ENCODE assay signal across 1 cellular context in genomic region chr2:86035371-86035882, GRCh38.
TF ChIP-seq lines count a peak whose summit lies in the region.

No MANE protein-coding gene starts in this region.

TF ChIP-seq in SK-N-SH treated with all-trans-retinoic acid at 6 μM for 48 hours, 23 proteins besides CTCF, POLR2A, EP300 and RAD21 (continued from another document):
- TF ChIP-seq CREB5 (CRISPR knock-in tag; IDR thresholded peaks at IDR 0.05; ENCODE audit: low read depth), result no peak
- TF ChIP-seq PATZ1 (CRISPR knock-in tag; IDR thresholded peaks at IDR 0.05; ENCODE audit: borderline replicate concordance), result no peak
